In the genomic region with DNA sequence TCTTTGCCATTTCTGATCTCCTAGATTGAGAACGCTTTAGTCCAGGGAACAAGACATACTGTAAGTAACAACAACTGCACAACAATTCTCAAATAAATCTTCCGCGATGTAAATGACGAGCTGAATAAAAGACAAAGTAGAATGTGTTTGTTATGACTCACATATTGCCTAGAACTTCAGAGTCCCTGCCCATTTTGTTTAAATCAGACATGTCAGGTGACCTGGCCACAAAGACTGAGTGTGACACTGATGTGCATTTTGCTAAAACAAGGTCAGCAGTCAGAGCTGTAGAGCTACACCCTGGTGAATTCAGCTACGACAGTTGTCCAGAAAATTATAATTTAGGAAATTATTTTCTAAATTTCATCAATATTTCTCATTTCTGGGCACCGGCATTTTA, we compare ENCODE assay signal across 8 cellular contexts.
DNase-seq lines count a peak whose midpoint lies in the region; ATAC-seq lines count a peak whose summit lies in the region.

No MANE protein-coding gene starts in this region.

- H3K27ac Mint-ChIP-seq in activated naive CD4-positive, alpha-beta T cell treated with anti-CD3 and anti-CD28 coated beads, Interleukin-2, amount 50 U/mL, for 72 hours, result no peak overlapping the region
- H3K27ac Mint-ChIP-seq in natural killer cell treated with Interleukin-12 subunit alpha and Interleukin-12 subunit beta and Interleukin-15 and Interleukin-18, amount 100 ng/mL, for 72 hours, result peak overlapping the region in 1 of 2 donors; percentile 92

- peaks cover 0 to 5% of the 10 kb centered on the region in 2 donors for H3K27me3 Mint-ChIP-seq in natural killer cell treated with Interleukin-12 subunit alpha and Interleukin-12 subunit beta and Interleukin-15 and Interleukin-18, amount 100 ng/mL, for 72 hours

- peak overlapping the region; percentile 91 for H3K4me3 Mint-ChIP-seq in natural killer cell treated with Interleukin-12 subunit alpha and Interleukin-12 subunit beta and Interleukin-15 and Interleukin-18, amount 100 ng/mL, for 72 hours

- peaks cover 22 to 38% of the 10 kb centered on the region in 2 donors for H3K4me1 Mint-ChIP-seq in natural killer cell treated with Interleukin-12 subunit alpha and Interleukin-12 subunit beta and Interleukin-15 and Interleukin-18, amount 100 ng/mL, for 72 hours (ENCODE audit: low read depth in 2 of 2)

- H3K9me3 Mint-ChIP-seq in activated naive CD4-positive, alpha-beta T cell treated with anti-CD3 and anti-CD28 coated beads, Interleukin-2, amount 50 U/mL, for 72 hours, result peaks cover 5 to 18% of the 10 kb centered on the region in 2 donors
- no peaks in the 10 kb centered on the region for H3K9me3 Mint-ChIP-seq in natural killer cell treated with Interleukin-12 subunit alpha and Interleukin-12 subunit beta and Interleukin-15 and Interleukin-18, amount 100 ng/mL, for 72 hours

- intact Hi-C loops in left ventricle myocardium superior (cut with micrococcal nuclease), result no loop called here

- peak; percentile 30 for DNase-seq in ELR (ENCODE audit: low read depth)
- peak; percentile 41 for DNase-seq in MV-4-11 (lab: John Stamatoyannopoulos, UW)
- DNase-seq in activated naive CD4-positive, alpha-beta T cell treated with anti-CD3 and anti-CD28 coated beads, Interleukin-2, amount 50 U/mL, for 72 hours (ENCODE audit: low spot score in 2 of 2), result no peak
- DNase-seq in natural killer cell treated with Interleukin-12 subunit alpha and Interleukin-12 subunit beta and Interleukin-15 and Interleukin-18, amount 100 ng/mL, for 72 hours (ENCODE audit: low spot score), result no peak
- DNase-seq in left ventricle myocardium superior, result no peak
- DNase-seq in NCI-H1436 treated with DMSO at 0.1 percent for 48 hours (lab: John Stamatoyannopoulos, UW), result no peak

- H3K36me3 Mint-ChIP-seq in activated naive CD4-positive, alpha-beta T cell treated with anti-CD3 and anti-CD28 coated beads, Interleukin-2, amount 50 U/mL, for 72 hours, result peaks cover 0 to 22% of the 10 kb centered on the region in 2 donors
- H3K36me3 Mint-ChIP-seq in natural killer cell treated with Interleukin-12 subunit alpha and Interleukin-12 subunit beta and Interleukin-15 and Interleukin-18, amount 100 ng/mL, for 72 hours, result no peaks in the 10 kb centered on the region

- ATAC-seq in activated naive CD4-positive, alpha-beta T cell treated with anti-CD3 and anti-CD28 coated beads, Interleukin-2, amount 50 U/mL, for 72 hours, result peak; percentile 71 to 84
- peak; percentile 78 to 97 for ATAC-seq in natural killer cell treated with Interleukin-12 subunit alpha and Interleukin-12 subunit beta and Interleukin-15 and Interleukin-18, amount 100 ng/mL, for 72 hours
- ATAC-seq in GM18909 (IDR thresholded peaks at IDR 0.05; ENCODE audit: poor library complexity, unreplicated experiment) (no peak), left ventricle myocardium superior (no peak), HG03175 (IDR thresholded peaks at IDR 0.05; ENCODE audit: unreplicated experiment) (no peak)

Comparison
In these comparisons a context has a peak if more than half of its experiments do, and no peak if none do; other contexts are left out.
1. DNase-seq: peak in ELR (single experiment) and MV-4-11 (single experiment); none in activated naive CD4-positive, alpha-beta T cell treated with anti-CD3 and anti-CD28 coated beads, Interleukin-2, amount 50 U/mL, for 72 hours (0 of 2), natural killer cell treated with Interleukin-12 subunit alpha and Interleukin-12 subunit beta and Interleukin-15 and Interleukin-18, amount 100 ng/mL, for 72 hours (single experiment), left ventricle myocardium superior (single experiment) and NCI-H1436 treated with DMSO at 0.1 percent for 48 hours (single experiment).
2. ATAC-seq: peak in activated naive CD4-positive, alpha-beta T cell treated with anti-CD3 and anti-CD28 coated beads, Interleukin-2, amount 50 U/mL, for 72 hours (2 of 2) and natural killer cell treated with Interleukin-12 subunit alpha and Interleukin-12 subunit beta and Interleukin-15 and Interleukin-18, amount 100 ng/mL, for 72 hours (2 of 2); none in GM18909 (single experiment), left ventricle myocardium superior (single experiment) and HG03175 (single experiment).